27 cellular contexts compared by ENCODE assay signal in the genomic region with DNA sequence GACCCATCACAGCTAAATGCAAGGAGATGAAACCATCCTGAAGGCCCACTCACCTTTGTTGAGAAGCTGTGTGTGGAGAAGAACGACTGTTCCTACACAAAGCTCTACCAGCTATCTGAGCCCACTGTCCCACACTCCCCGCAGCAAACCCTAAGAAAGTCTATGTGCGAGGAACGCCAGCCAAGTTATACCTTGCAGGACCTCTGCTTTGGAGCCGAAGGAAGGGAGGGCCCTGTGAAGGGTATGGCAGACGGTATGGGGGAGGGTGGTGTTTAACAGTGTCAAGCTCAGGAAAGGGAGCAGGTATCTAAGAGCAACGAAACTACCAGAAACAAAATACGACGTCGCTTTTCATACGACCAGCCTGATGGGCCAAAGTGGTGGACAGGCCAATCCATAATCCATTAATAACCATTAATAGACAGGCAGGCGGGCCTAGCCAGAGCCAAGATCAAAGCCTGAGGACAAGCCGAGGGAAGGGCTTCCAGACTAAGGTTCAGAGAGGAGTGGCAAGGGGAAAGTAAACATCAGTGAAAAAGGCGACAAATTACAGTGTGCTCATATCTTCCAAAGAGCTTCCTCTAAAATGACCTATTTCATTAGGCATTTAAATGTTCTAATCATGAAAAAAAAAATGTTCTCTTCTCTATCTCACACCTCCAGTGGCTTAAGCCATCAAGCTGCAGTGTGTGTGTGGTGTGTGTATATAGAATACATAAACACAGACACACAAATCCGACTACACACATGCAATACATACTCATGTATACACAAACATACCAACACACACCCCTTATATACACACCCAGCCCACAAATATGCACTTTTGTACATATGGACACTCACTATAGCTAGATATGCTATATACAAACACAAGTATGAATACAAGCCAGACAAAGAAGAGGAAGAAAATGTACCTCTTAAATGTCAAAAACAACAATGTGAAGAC. TPM values are rescaled to one million over a fixed set of nuclear protein-coding genes. Genes with fewer than 3 reads are reported as not detected.
DNase-seq lines count a peak whose midpoint lies in the region; ATAC-seq and TF ChIP-seq lines count a peak whose summit lies in the region.
"Had no signal": no experiment of that assay in that cellular context is flagged by ENCODE, and none has a peak within 500 bp of the region (broad histone marks: within the 10 kb centered on the region; RNA-seq: fewer than 3 reads in every experiment).

No MANE protein-coding gene starts in this region.

- peaks cover 5% of the 10 kb centered on the region for H4K20me1 ChIP-seq in neural progenitor cell (ENCODE audit: low read depth)

- H3K36me3 ChIP-seq in mucosa of rectum (ENCODE audit: control insufficient read depth in 2 of 2, insufficient read depth in 2 of 2, low read length in 2 of 2) (peaks cover 39 to 60% of the 10 kb centered on the region in 2 donors), SJCRH30 (peaks cover 12% of the 10 kb centered on the region), neural progenitor cell (no peaks in the 10 kb centered on the region)

- H3K9me3 ChIP-seq in mucosa of rectum (ENCODE audit: control insufficient read depth in 2 of 2, low read length in 2 of 2) (no peaks in the 10 kb centered on the region), SJCRH30 (replicated peaks) (no peaks in the 10 kb centered on the region), neural progenitor cell (ENCODE audit: low read depth) (no peaks in the 10 kb centered on the region)
- H3K9me3 ChIP-seq: left ventricle myocardium inferior, SK-N-SH had no signal

- no peak for DNase-seq in activated naive CD8-positive, alpha-beta T cell treated with anti-CD3 and anti-CD28 coated beads for 36 hours
- peak; percentile 21 for DNase-seq in fibroblast of villous mesenchyme (ENCODE audit: low read depth)
- no peak for DNase-seq in SJCRH30
- DNase-seq in NCI-H82 treated with DMSO at 0.1 percent for 48 hours (lab: John Stamatoyannopoulos, UW; ENCODE audit: unreplicated experiment), result no peak
- no peak for DNase-seq in neural progenitor cell (ENCODE audit: low spot score)
- DNase-seq: ACHN; activated CD4-positive, alpha-beta T cell treated with anti-CD3 and anti-CD28 coated beads, Interleukin-2, amount 10 ng/mL, durations not matched to agents 7 days and 5 days; activated CD8-positive, alpha-beta memory T cell treated with anti-CD3 and anti-CD28 coated beads, Interleukin-2, amount 10 ng/mL, durations not matched to agents 7 days and 5 days; effector CD8-positive, alpha-beta T cell; foreskin keratinocyte; hippocampal formation; Kasumi-1; left ventricle myocardium inferior; midbrain; NCI-H1048; NCI-H187 treated with DMSO at 0.1 percent for 48 hours; NCI-H526; stimulated activated CD4-positive, alpha-beta T cell treated with anti-CD3 and anti-CD28 coated beads, Interleukin-2, amount 100 ng/mL, for 24 hours had no signal

- H3K4me3 Mint-ChIP-seq in activated naive CD8-positive, alpha-beta T cell, result no peak overlapping the region
- H3K4me3 Mint-ChIP-seq in activated naive CD8-positive, alpha-beta T cell treated with anti-CD3 and anti-CD28 coated beads for 36 hours, result no peak overlapping the region
- H3K4me3 Mint-ChIP-seq in neural progenitor cell, result no peak overlapping the region
- H3K4me3 Mint-ChIP-seq: activated CD4-positive, alpha-beta T cell treated with anti-CD3 and anti-CD28 coated beads, Interleukin-2, amount 10 ng/mL, durations not matched to agents 7 days and 5 days; activated CD8-positive, alpha-beta memory T cell treated with anti-CD3 and anti-CD28 coated beads, Interleukin-2, amount 10 ng/mL, durations not matched to agents 7 days and 5 days; brain; T-helper 2 cell treated with Interferon-gamma antibody and Interleukin-4, amounts not matched to agents 5 μg/mL and 100 μg/mL, for 36 hours had no signal

- H3K4me1 ChIP-seq in mucosa of rectum (ENCODE audit: control insufficient read depth in 2 of 2, insufficient read depth in 2 of 2, low read length in 2 of 2), result peaks cover 28 to 38% of the 10 kb centered on the region in 2 donors
- peaks cover 7% of the 10 kb centered on the region for H3K4me1 ChIP-seq in SJCRH30
- peaks cover 4% of the 10 kb centered on the region for H3K4me1 ChIP-seq in neural progenitor cell
- H3K4me1 ChIP-seq: foreskin keratinocyte had no signal

- H3K4me3 ChIP-seq in fibroblast of villous mesenchyme (ENCODE audit: low read depth, low read length), result no peak overlapping the region
- no peak overlapping the region for H3K4me3 ChIP-seq in mucosa of rectum (ENCODE audit: low read length in 2 of 2)
- no peak overlapping the region for H3K4me3 ChIP-seq in SJCRH30
- H3K4me3 ChIP-seq in neural progenitor cell, result no peak overlapping the region
- H3K4me3 ChIP-seq: left ventricle myocardium inferior, smooth muscle cell had no signal

- no peaks in the 10 kb centered on the region for H3K27me3 Mint-ChIP-seq in activated naive CD8-positive, alpha-beta T cell
- H3K27me3 Mint-ChIP-seq in activated naive CD8-positive, alpha-beta T cell treated with anti-CD3 and anti-CD28 coated beads for 36 hours, result no peaks in the 10 kb centered on the region
- peaks cover 10% of the 10 kb centered on the region for H3K27me3 Mint-ChIP-seq in neural progenitor cell (ENCODE audit: insufficient read depth, low read depth)
- H3K27me3 Mint-ChIP-seq: activated CD4-positive, alpha-beta T cell treated with anti-CD3 and anti-CD28 coated beads, Interleukin-2, amount 10 ng/mL, durations not matched to agents 7 days and 5 days; activated CD8-positive, alpha-beta memory T cell treated with anti-CD3 and anti-CD28 coated beads, Interleukin-2, amount 10 ng/mL, durations not matched to agents 7 days and 5 days; brain had no signal

- peaks cover 13% of the 10 kb centered on the region for H3K4me1 Mint-ChIP-seq in activated naive CD8-positive, alpha-beta T cell (ENCODE audit: low read depth)
- peaks cover 15% of the 10 kb centered on the region for H3K4me1 Mint-ChIP-seq in activated naive CD8-positive, alpha-beta T cell treated with anti-CD3 and anti-CD28 coated beads for 36 hours
- peaks cover 11% of the 10 kb centered on the region for H3K4me1 Mint-ChIP-seq in neural progenitor cell

- no peak for ATAC-seq in GM18511 (IDR thresholded peaks at IDR 0.05; ENCODE audit: unreplicated experiment)
- ATAC-seq: activated CD8-positive, alpha-beta memory T cell treated with anti-CD3 and anti-CD28 coated beads, Interleukin-2, amount 10 ng/mL, durations not matched to agents 7 days and 5 days; foreskin keratinocyte had no signal

- TF ChIP-seq CTCF in fibroblast of villous mesenchyme (IDR thresholded peaks at IDR 0.05; ENCODE audit: insufficient read depth, low read depth, low read length) (no peak), neural progenitor cell (IDR thresholded peaks at IDR 0.05) (no peak)

- H3K27me3 ChIP-seq in mucosa of rectum (ENCODE audit: control insufficient read depth in 2 of 2, insufficient read depth in 2 of 2, low read length in 2 of 2), result no peaks in the 10 kb centered on the region
- no peaks in the 10 kb centered on the region for H3K27me3 ChIP-seq in SJCRH30
- H3K27me3 ChIP-seq in neural progenitor cell, result no peaks in the 10 kb centered on the region
- H3K27me3 ChIP-seq: foreskin keratinocyte had no signal

- H3K79me2 ChIP-seq in neural progenitor cell (ENCODE audit: low read depth), result no peaks in the 10 kb centered on the region

- no peak overlapping the region for H2AFZ ChIP-seq in neural progenitor cell (replicated peaks)

- H3F3A ChIP-seq in neural progenitor cell (ENCODE audit: low read depth), result peaks cover 8% of the 10 kb centered on the region

- no peak overlapping the region for H3K4me2 ChIP-seq in neural progenitor cell
- H3K4me2 ChIP-seq: SK-N-SH, smooth muscle cell had no signal

- no peaks in the 10 kb centered on the region for H3K9me3 Mint-ChIP-seq in activated naive CD8-positive, alpha-beta T cell (ENCODE audit: low read depth)
- H3K9me3 Mint-ChIP-seq in activated naive CD8-positive, alpha-beta T cell treated with anti-CD3 and anti-CD28 coated beads for 36 hours, result no peaks in the 10 kb centered on the region
- H3K9me3 Mint-ChIP-seq in neural progenitor cell, result no peaks in the 10 kb centered on the region
- H3K9me3 Mint-ChIP-seq: activated CD4-positive, alpha-beta T cell treated with anti-CD3 and anti-CD28 coated beads, Interleukin-2, amount 10 ng/mL, durations not matched to agents 7 days and 5 days; activated T-helper 2 cell treated with anti-CD3 and anti-CD28 coated beads, Interferon-gamma antibody, Interleukin-2, Interleukin-4, amounts not matched to agents 10 μg/mL and 5 μg/mL and 100 μg/mL, durations not matched to agents 14 hours and 24 hours and 36 hours; brain; T-helper 2 cell treated with Interferon-gamma antibody and Interleukin-4, amounts not matched to agents 5 μg/mL and 100 μg/mL, for 36 hours had no signal

- H3K27ac ChIP-seq in mucosa of rectum (ENCODE audit: low read depth in 2 of 2, low read length in 2 of 2) (peak overlapping the region; percentile 77 to 84), SJCRH30 (no peak overlapping the region), neural progenitor cell (no peak overlapping the region)
- H3K27ac ChIP-seq: foreskin keratinocyte, left ventricle myocardium inferior, VCaP had no signal

- H3K36me3 Mint-ChIP-seq in activated naive CD8-positive, alpha-beta T cell, result no peaks in the 10 kb centered on the region
- H3K36me3 Mint-ChIP-seq in activated naive CD8-positive, alpha-beta T cell treated with anti-CD3 and anti-CD28 coated beads for 36 hours, result peaks cover 12% of the 10 kb centered on the region
- H3K36me3 Mint-ChIP-seq in neural progenitor cell, result peaks cover 21% of the 10 kb centered on the region

- peak overlapping the region; percentile 18 for H3K27ac Mint-ChIP-seq in activated naive CD8-positive, alpha-beta T cell
- H3K27ac Mint-ChIP-seq in activated naive CD8-positive, alpha-beta T cell treated with anti-CD3 and anti-CD28 coated beads for 36 hours, result no peak overlapping the region
- no peak overlapping the region for H3K27ac Mint-ChIP-seq in neural progenitor cell
- H3K27ac Mint-ChIP-seq: activated CD4-positive, alpha-beta T cell treated with anti-CD3 and anti-CD28 coated beads, Interleukin-2, amount 10 ng/mL, durations not matched to agents 7 days and 5 days; activated CD8-positive, alpha-beta memory T cell treated with anti-CD3 and anti-CD28 coated beads, Interleukin-2, amount 10 ng/mL, durations not matched to agents 7 days and 5 days; activated T-helper 2 cell treated with anti-CD3 and anti-CD28 coated beads, Interferon-gamma antibody, Interleukin-2, Interleukin-4, amounts not matched to agents 10 μg/mL and 5 μg/mL and 100 μg/mL, durations not matched to agents 14 hours and 24 hours and 36 hours; T-helper 2 cell treated with Interferon-gamma antibody and Interleukin-4, amounts not matched to agents 5 μg/mL and 100 μg/mL, for 36 hours had no signal

- H3K9ac ChIP-seq in mucosa of rectum (ENCODE audit: low read depth in 1 of 2, low read length in 2 of 2) (peak overlapping the region; percentile 17 to 47), neural progenitor cell (no peak overlapping the region)
- H3K9ac ChIP-seq: SK-N-SH had no signal

RNA-seq across cellular contexts. Expression of a gene that starts 43.9 kb away (rescaled TPM):
- 10 to 100 TPM; 25.9 to 30.3 TPM for total RNA-seq in activated naive CD8-positive, alpha-beta T cell treated with anti-CD3 and anti-CD28 coated beads for 36 hours
- 20.7 and 25.4 TPM in 2 replicates for total RNA-seq in fibroblast of villous mesenchyme
- 7.4 and 11.4 TPM in 2 replicates for total RNA-seq in SJCRH30 (2014; rRNA removed; shearing (Covaris generic))
- total RNA-seq in neural progenitor cell (ENCODE audit: low replicate concordance), result 3.4 and 8.6 TPM in 2 replicates

RNA-seq across cellular contexts. Expression of a gene that starts 51.0 kb away (rescaled TPM):
- total RNA-seq in activated naive CD8-positive, alpha-beta T cell treated with anti-CD3 and anti-CD28 coated beads for 36 hours, result 10 to 100 TPM; 58.3 to 58.4 TPM
- 50.3 and 66.5 TPM in 2 replicates for total RNA-seq in fibroblast of villous mesenchyme
- 47.5 and 48.4 TPM in 2 replicates for total RNA-seq in SJCRH30 (2014; rRNA removed; shearing (Covaris generic))
- 33.0 and 96.9 TPM in 2 replicates for total RNA-seq in neural progenitor cell (ENCODE audit: low replicate concordance)

Comparison
In these comparisons a context has a peak if more than half of its experiments do, and no peak if none do; other contexts are left out.
1. H3K27ac ChIP-seq: peak in mucosa of rectum (2 of 2); none in SJCRH30 (single experiment) and neural progenitor cell (single experiment).